Comparison of ENCODE assay signal across 27 cellular contexts in genomic region chr11:115984228-115984627, GRCh38.
"Had no signal": no experiment of that assay in that cellular context is flagged by ENCODE, and none has a peak within 500 bp of the region (broad histone marks: within the 10 kb centered on the region; RNA-seq: fewer than 3 reads in every experiment).

No MANE protein-coding gene starts in this region.

- DNase-seq: activated CD4-positive, alpha-beta memory T cell treated with anti-CD3 and anti-CD28 coated beads, Interleukin-2, amount 10 ng/mL, durations not matched to agents 7 days and 5 days; activated CD4-positive, alpha-beta T cell treated with anti-CD3 and anti-CD28 coated beads for 1 hour; activated CD4-positive, alpha-beta T cell treated with anti-CD3 and anti-CD28 coated beads, Interleukin-2, amount 10 ng/mL, durations not matched to agents 7 days and 5 days; activated CD8-positive, alpha-beta memory T cell treated with anti-CD3 and anti-CD28 coated beads, Interleukin-2, amount 50 U/mL, for 48 hours; activated gamma-delta T cell; activated naive CD4-positive, alpha-beta T cell treated with anti-CD3 and anti-CD28 coated beads, Interleukin-2, amount 10 ng/mL, durations not matched to agents 7 days and 5 days; activated naive CD8-positive, alpha-beta T cell treated with anti-CD3 and anti-CD28 coated beads, Interleukin-2, amount 10 ng/mL, durations not matched to agents 7 days and 5 days; activated T-cell treated with anti-CD3 and anti-CD28 coated beads, Interleukin-2, amount 50 U/mL, for 24 hours; cerebellar nuclear complex; colonic mucosa; effector memory CD4-positive, alpha-beta T cell; glutamatergic neuron; islet precursor cell; left ventricle myocardium inferior; mesendoderm; natural killer cell; spleen; stimulated activated naive CD4-positive, alpha-beta T cell; tibial artery; upper lobe of right lung had no signal

- H3K27me3 ChIP-seq: ascending aorta, cardiac muscle cell, colonic mucosa, right atrium auricular region, suprapubic skin, tibial artery, upper lobe of right lung had no signal

- H3K27ac ChIP-seq: ascending aorta, cardiac muscle cell, colonic mucosa, left ventricle myocardium inferior, neural progenitor cell, right atrium auricular region, spleen, suprapubic skin, tibial artery, upper lobe of right lung had no signal

- H3K9me3 ChIP-seq: ascending aorta, colonic mucosa, left ventricle myocardium inferior, right atrium auricular region, spleen, suprapubic skin, tibial artery, upper lobe of right lung had no signal

- H3K36me3 ChIP-seq: ascending aorta, cardiac muscle cell, colonic mucosa, left ventricle myocardium inferior, neural progenitor cell, right atrium auricular region, spleen, suprapubic skin, tibial artery, upper lobe of right lung had no signal

- H3K4me3 ChIP-seq: ascending aorta, cardiac muscle cell, colonic mucosa, left ventricle myocardium inferior, lung, neural progenitor cell, right atrium auricular region, spleen, suprapubic skin, tibial artery, upper lobe of right lung had no signal

- ATAC-seq: natural killer cell, upper lobe of right lung, WTC11 had no signal
